In genomic region chrX:54639346-54640102, GRCh38 we compare ENCODE assay signal across 1 cellular context.
A peak's percentile ranks its signal among the peaks of the same experiment; 100 is the strongest.
TF ChIP-seq lines count a peak whose summit lies in the region.

No MANE protein-coding gene starts in this region.

TF ChIP-seq in HEK293, 187 proteins besides CTCF, POLR2A, EP300 and RAD21 (continued from another document):
- TF ChIP-seq ZNF704 (tag by site-specific recombination; IDR thresholded peaks at IDR 0.05) (no peak), PRDM4 (tag by site-specific recombination; IDR thresholded peaks at IDR 0.05) (no peak), ZBTB21 (tag by site-specific recombination; IDR thresholded peaks at IDR 0.05) (peak; percentile 90), ZNF558 (tag by site-specific recombination; IDR thresholded peaks at IDR 0.05) (no peak), ZSCAN5A (tag by site-specific recombination; IDR thresholded peaks at IDR 0.05) (no peak), ZNF518A (tag by site-specific recombination; conservative IDR thresholded peaks at IDR 0.05; ENCODE audit: low read depth) (no peak; the same call in 1 of the 2 replicates), HOXA7 (CRISPR knock-in tag; IDR thresholded peaks at IDR 0.05; ENCODE audit: borderline replicate concordance) (no peak), ZBTB44 (tag by site-specific recombination; IDR thresholded peaks at IDR 0.05) (no peak), ZNF561 (tag by site-specific recombination; IDR thresholded peaks at IDR 0.05; ENCODE audit: borderline replicate concordance) (no peak; the same call in 1 of the 2 replicates), RBAK (tag by site-specific recombination; IDR thresholded peaks at IDR 0.05) (no peak), GLIS2 (tag by site-specific recombination; IDR thresholded peaks at IDR 0.05) (peak; percentile 58), ZBTB49 (tag by site-specific recombination; IDR thresholded peaks at IDR 0.05; ENCODE audit: low read depth) (no peak), OSR2 (tag by site-specific recombination; IDR thresholded peaks at IDR 0.05) (no peak), SCRT1 (tag by site-specific recombination; IDR thresholded peaks at IDR 0.05; ENCODE audit: borderline replicate concordance) (no peak; the same call in 1 of the 2 replicates), SALL2 (tag by site-specific recombination; IDR thresholded peaks at IDR 0.05; ENCODE audit: borderline replicate concordance) (no peak), ZEB2 (tag by site-specific recombination; IDR thresholded peaks at IDR 0.05) (peak; percentile 67), ZNF416 (tag by site-specific recombination; IDR thresholded peaks at IDR 0.05) (no peak), REPIN1 (tag by site-specific recombination; IDR thresholded peaks at IDR 0.05; ENCODE audit: low read depth) (no peak), ZNF133 (tag by site-specific recombination; IDR thresholded peaks at IDR 0.05) (no peak), GLI4 (tag by site-specific recombination; IDR thresholded peaks at IDR 0.05) (no peak), ZNF560 (tag by site-specific recombination; IDR thresholded peaks at IDR 0.05; ENCODE audit: borderline replicate concordance) (no peak), ZNF157 (tag by site-specific recombination; IDR thresholded peaks at IDR 0.05) (no peak), KLF16 (tag by site-specific recombination; IDR thresholded peaks at IDR 0.05) (no peak), PATZ1 (tag by site-specific recombination; IDR thresholded peaks at IDR 0.05) (peak; percentile 64), ZNF658 (tag by site-specific recombination; IDR thresholded peaks at IDR 0.05) (no peak), HOXC10 (CRISPR knock-in tag; IDR thresholded peaks at IDR 0.05) (no peak), ZNF621 (tag by site-specific recombination; IDR thresholded peaks at IDR 0.05) (no peak), TRIM28 (IDR thresholded peaks at IDR 0.05; ENCODE audit: borderline replicate concordance, low read length) (peak; percentile 92; the same call in 1 of the 2 replicates), ZNF510 (tag by site-specific recombination; IDR thresholded peaks at IDR 0.05; ENCODE audit: insufficient replicate concordance) (no peak), ZNF350 (tag by site-specific recombination; IDR thresholded peaks at IDR 0.05) (no peak), ZNF362 (tag by site-specific recombination; IDR thresholded peaks at IDR 0.05) (no peak; the same call in 1 of the 2 replicates), ZNF660 (tag by site-specific recombination; IDR thresholded peaks at IDR 0.05) (peak; percentile 35; the same call in 1 of the 2 replicates), ZNF335 (tag by site-specific recombination; conservative IDR thresholded peaks at IDR 0.05) (peak; percentile 66), ZNF324 (tag by site-specific recombination; IDR thresholded peaks at IDR 0.05) (no peak), ZNF423 (tag by site-specific recombination; IDR thresholded peaks at IDR 0.05) (peak; percentile 15; the same call in 1 of the 2 replicates), ZNF670 (tag by site-specific recombination; IDR thresholded peaks at IDR 0.05; ENCODE audit: low read depth) (no peak)
